ENCODE assay signal across 17 cellular contexts in the genomic region with DNA sequence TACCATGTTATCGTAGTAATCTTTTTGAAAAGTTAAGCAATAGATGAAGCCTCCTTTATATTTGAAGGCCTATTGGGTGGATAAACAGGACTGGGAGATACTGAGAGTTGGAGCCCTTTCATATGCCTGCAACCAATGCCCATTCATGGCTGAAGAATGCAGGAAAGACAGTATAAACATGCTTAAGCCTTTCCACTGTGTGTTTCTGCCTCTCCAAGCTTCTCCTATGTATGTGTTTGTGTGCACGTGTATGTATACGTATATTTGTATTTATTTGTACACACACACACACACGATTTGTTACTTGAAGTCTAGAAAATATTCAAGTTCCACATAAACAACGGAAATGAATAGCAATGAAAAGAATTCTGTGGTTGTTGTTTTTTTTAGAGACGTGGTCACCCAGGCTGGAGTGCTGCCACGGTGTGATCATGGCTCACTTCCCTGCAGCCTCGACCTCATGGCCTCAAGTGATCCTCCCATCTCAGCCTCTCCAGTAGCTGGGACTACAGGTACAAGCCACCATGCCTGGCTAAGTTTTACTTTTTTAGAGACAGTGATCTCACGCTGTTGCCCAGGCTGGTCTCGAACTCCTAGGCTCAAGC.
DNase-seq lines count a peak whose midpoint lies in the region; ATAC-seq and TF ChIP-seq lines count a peak whose summit lies in the region.
"Had no signal": no experiment of that assay in that cellular context is flagged by ENCODE, and none has a peak within 500 bp of the region (broad histone marks: within the 10 kb centered on the region; RNA-seq: fewer than 3 reads in every experiment).

No MANE protein-coding gene starts in this region.

- no peak for TF ChIP-seq POLR2A in esophagus muscularis mucosa (IDR thresholded peaks at IDR 0.05; ENCODE audit: low read depth)

- CTCF ChIA-PET in activated CD8-positive, alpha-beta T cell treated with anti-CD3 and anti-CD28 coated beads, Interleukin-2, amount 10 ng/mL, durations not matched to agents 7 days and 5 days (lab: Charles Lee): no interaction called here

- H3K4me1 ChIP-seq in esophagus muscularis mucosa: no peaks in the 10 kb centered on the region

- no peaks in the 10 kb centered on the region for H3K9me3 Mint-ChIP-seq in activated CD8-positive, alpha-beta T cell treated with anti-CD3 and anti-CD28 coated beads, Interleukin-2, amount 10 ng/mL, durations not matched to agents 7 days and 5 days (ENCODE audit: insufficient read depth)
- H3K9me3 Mint-ChIP-seq: H9 had no signal

- no peaks in the 10 kb centered on the region for H3K4me1 Mint-ChIP-seq in activated CD8-positive, alpha-beta T cell treated with anti-CD3 and anti-CD28 coated beads, Interleukin-2, amount 10 ng/mL, durations not matched to agents 7 days and 5 days (ENCODE audit: low read depth)
- H3K4me1 Mint-ChIP-seq: H9 had no signal

- H3K4me3 ChIP-seq in choroid plexus epithelial cell (ENCODE audit: low read depth, low read length) (no peak overlapping the region), esophagus muscularis mucosa (no peak overlapping the region)
- H3K4me3 ChIP-seq: GM12878 had no signal

- no peaks in the 10 kb centered on the region for H3K36me3 Mint-ChIP-seq in activated CD8-positive, alpha-beta T cell treated with anti-CD3 and anti-CD28 coated beads, Interleukin-2, amount 10 ng/mL, durations not matched to agents 7 days and 5 days (ENCODE audit: low read depth)

- H3K36me3 ChIP-seq in esophagus muscularis mucosa: no peaks in the 10 kb centered on the region

- POLR2A ChIA-PET in activated CD8-positive, alpha-beta T cell treated with anti-CD3 and anti-CD28 coated beads, Interleukin-2, amount 10 ng/mL, durations not matched to agents 7 days and 5 days (lab: Charles Lee): no interaction called here

- no peak for TF ChIP-seq EP300 in esophagus muscularis mucosa (IDR thresholded peaks at IDR 0.05)

- no peak for ATAC-seq in activated CD8-positive, alpha-beta T cell treated with anti-CD3 and anti-CD28 coated beads, Interleukin-2, amount 10 ng/mL, durations not matched to agents 7 days and 5 days
- ATAC-seq: GM12878 had no signal

- no peak overlapping the region for H3K27ac ChIP-seq in esophagus muscularis mucosa (replicated peaks in 1 of 4)
- H3K27ac ChIP-seq: C4-2B had no signal

- peak; percentile 25 for DNase-seq in A172 (ENCODE audit: low spot score)
- DNase-seq in M059J (ENCODE audit: low read depth): peak; percentile 45
- DNase-seq in choroid plexus epithelial cell (ENCODE audit: low read depth): peak; percentile 1
- peak; percentile 15 for DNase-seq in iris pigment epithelial cell (ENCODE audit: low read depth)
- no peak for DNase-seq in iPS-NIHi7 (ENCODE audit: extremely low spot score)
- no peak for DNase-seq in activated CD8-positive, alpha-beta T cell treated with anti-CD3 and anti-CD28 coated beads, Interleukin-2, amount 10 ng/mL, durations not matched to agents 7 days and 5 days
- no peak for DNase-seq in NCI-H187 (lab: John Stamatoyannopoulos, UW)
- no peak for DNase-seq in esophagus muscularis mucosa (ENCODE audit: extremely low spot score)
- DNase-seq: H9, IMR-90, Kasumi-1, NCI-H1048, NCI-H1694 treated with DMSO at 0.1 percent for 48 hours, NCI-H774, SIG-M5 had no signal

- TF ChIP-seq CTCF in choroid plexus epithelial cell (conservative IDR thresholded peaks at IDR 0.05; ENCODE audit: low read depth, low read length) (no peak), esophagus muscularis mucosa (IDR thresholded peaks at IDR 0.05) (no peak)

- intact Hi-C loops in esophagus muscularis mucosa (cut with DNase I): no loop called here

- H3K4me3 Mint-ChIP-seq in activated CD8-positive, alpha-beta T cell treated with anti-CD3 and anti-CD28 coated beads, Interleukin-2, amount 10 ng/mL, durations not matched to agents 7 days and 5 days: no peak overlapping the region
- H3K4me3 Mint-ChIP-seq: H9 had no signal

- H3K27me3 ChIP-seq in esophagus muscularis mucosa: no peaks in the 10 kb centered on the region

- H3K27me3 Mint-ChIP-seq in activated CD8-positive, alpha-beta T cell treated with anti-CD3 and anti-CD28 coated beads, Interleukin-2, amount 10 ng/mL, durations not matched to agents 7 days and 5 days (ENCODE audit: low read depth): no peaks in the 10 kb centered on the region

- H3K27ac Mint-ChIP-seq in activated CD8-positive, alpha-beta T cell treated with anti-CD3 and anti-CD28 coated beads, Interleukin-2, amount 10 ng/mL, durations not matched to agents 7 days and 5 days: no peak overlapping the region
- H3K27ac Mint-ChIP-seq: H9 had no signal

- H3K9me3 ChIP-seq in esophagus muscularis mucosa: no peaks in the 10 kb centered on the region

- 87% methylated on average over 10 of the region's 10 CpGs for WGBS in esophagus muscularis mucosa

Comparison
In these comparisons a context has a peak if more than half of its experiments do, and no peak if none do; other contexts are left out.
1. DNase-seq: peak in A172 (single experiment), M059J (single experiment), choroid plexus epithelial cell (single experiment) and iris pigment epithelial cell (single experiment); none in iPS-NIHi7 (single experiment), activated CD8-positive, alpha-beta T cell treated with anti-CD3 and anti-CD28 coated beads, Interleukin-2, amount 10 ng/mL, durations not matched to agents 7 days and 5 days (single experiment), NCI-H187 (0 of 2) and esophagus muscularis mucosa (single experiment).